Comparison of ENCODE assay signal across 28 cellular contexts in the genomic region with DNA sequence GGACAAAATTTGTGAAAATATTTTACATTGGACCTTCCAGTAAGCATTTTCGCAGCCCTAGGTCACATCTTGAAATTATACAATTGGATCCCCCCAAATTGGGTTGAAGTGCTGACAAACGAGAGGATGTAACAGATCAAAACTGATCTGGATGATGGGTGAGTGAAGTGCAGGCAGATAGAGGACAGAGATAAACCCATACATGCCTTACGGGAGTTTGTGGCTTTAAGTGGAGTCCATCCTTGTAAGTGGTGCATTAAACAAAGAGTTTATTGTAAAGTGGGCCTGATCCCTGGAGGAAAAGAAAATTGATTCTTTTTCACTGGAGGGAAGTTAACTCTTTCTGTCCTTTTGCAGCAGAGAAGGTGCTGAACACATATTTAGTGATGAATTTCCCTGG. TPM values are rescaled to one million over a fixed set of nuclear protein-coding genes. Genes with fewer than 3 reads are reported as not detected.
"Had no signal": no experiment of that assay in that cellular context is flagged by ENCODE, and none has a peak within 500 bp of the region (broad histone marks: within the 10 kb centered on the region; RNA-seq: fewer than 3 reads in every experiment).

No MANE protein-coding gene starts in this region.

- H3K4me3 ChIP-seq: esophagus muscularis mucosa, prostate gland, sigmoid colon, upper lobe of left lung had no signal

- H3K9me3 Mint-ChIP-seq: activated B cell treated with CpG ODN at 0.5 μM for 24 hours; activated CD8-positive, alpha-beta T cell treated with anti-CD3 and anti-CD28 coated beads for 36 hours; activated T-helper 17 cell treated with anti-CD3 and anti-CD28 coated beads, Interleukin-2, amount 50 U/mL, for 72 hours; stimulated activated memory B cell treated with anti-CD40 and anti-IgM and Interleukin-4, amounts not matched to agents 10 μg/mL and 1 μg/mL and 100 μg/mL, for 72 hours; stimulated activated naive CD8-positive, alpha-beta T cell treated with anti-CD3 and anti-CD28 coated beads, Interleukin-15, amount 100 ng/mL, for 72 hours; T-cell; T-helper 2 cell treated with Interferon-gamma antibody and Interleukin-4, amounts not matched to agents 5 μg/mL and 100 μg/mL, for 36 hours had no signal

- H3K36me3 ChIP-seq: esophagus muscularis mucosa, prostate gland, sigmoid colon, upper lobe of left lung had no signal

- FAIRE-seq: islet of Langerhans, small intestine had no signal

- H3K27me3 Mint-ChIP-seq: activated B cell treated with CpG ODN at 0.5 μM for 24 hours; stimulated activated memory B cell treated with anti-CD40 and anti-IgM and Interleukin-4, amounts not matched to agents 10 μg/mL and 1 μg/mL and 100 μg/mL, for 72 hours; T-cell had no signal

- DNase-seq: activated B cell treated with CpG ODN at 0.5 μM for 24 hours; activated CD4-positive, alpha-beta T cell treated with anti-CD3 and anti-CD28 coated beads, Interleukin-2, amount 50 U/mL, for 1 hour; activated CD8-positive, alpha-beta T cell treated with anti-CD3 and anti-CD28 coated beads for 36 hours; activated gamma-delta T cell treated with Interleukin-2 at 50 U/mL for 16 hours; activated naive CD4-positive, alpha-beta T cell treated with anti-CD3 and anti-CD28 coated beads, Interleukin-2, amount 50 U/mL, for 16 hours; activated T-cell treated with anti-CD3 and anti-CD28 coated beads, Interleukin-2, amount 50 U/mL, for 4 hours; amygdala; caudate nucleus; endodermal cell; foreskin keratinocyte; left ventricle myocardium superior; mammary epithelial cell; midbrain; naive thymus-derived CD4-positive, alpha-beta T cell; sigmoid colon; small intestine; stimulated activated CD4-positive, alpha-beta T cell treated with anti-CD3 and anti-CD28 coated beads, Interleukin-4, amount 100 ng/mL, for 4 hours; stimulated activated CD8-positive, alpha-beta memory T cell treated with anti-CD3 and anti-CD28 coated beads, Interleukin-4, amount 100 ng/mL, for 48 hours; stimulated activated naive CD8-positive, alpha-beta T cell treated with anti-CD3 and anti-CD28 coated beads, Interleukin-15, amount 100 ng/mL, for 72 hours; substantia nigra; T-cell; upper lobe of left lung had no signal

- H3K27ac Mint-ChIP-seq: activated B cell treated with CpG ODN at 0.5 μM for 24 hours; activated CD8-positive, alpha-beta T cell treated with anti-CD3 and anti-CD28 coated beads for 36 hours; activated T-helper 17 cell treated with anti-CD3 and anti-CD28 coated beads, Interleukin-2, amount 50 U/mL, for 72 hours; endodermal cell; naive thymus-derived CD4-positive, alpha-beta T cell; stimulated activated memory B cell treated with anti-CD40 and anti-IgM and Interleukin-4, amounts not matched to agents 10 μg/mL and 1 μg/mL and 100 μg/mL, for 72 hours; T-cell; T-helper 2 cell treated with Interferon-gamma antibody and Interleukin-4, amounts not matched to agents 5 μg/mL and 100 μg/mL, for 36 hours had no signal

- H3K27me3 ChIP-seq: esophagus muscularis mucosa, foreskin keratinocyte, sigmoid colon had no signal

- H3K4me1 Mint-ChIP-seq: activated B cell treated with CpG ODN at 0.5 μM for 24 hours; activated T-helper 17 cell treated with anti-CD3 and anti-CD28 coated beads, Interleukin-2, amount 50 U/mL, for 72 hours; naive thymus-derived CD4-positive, alpha-beta T cell; stimulated activated memory B cell treated with anti-CD40 and anti-IgM and Interleukin-4, amounts not matched to agents 10 μg/mL and 1 μg/mL and 100 μg/mL, for 72 hours; stimulated activated naive CD8-positive, alpha-beta T cell treated with anti-CD3 and anti-CD28 coated beads, Interleukin-15, amount 100 ng/mL, for 72 hours; T-cell had no signal

- ATAC-seq: activated CD8-positive, alpha-beta T cell treated with anti-CD3 and anti-CD28 coated beads for 36 hours; activated T-cell treated with anti-CD3 and anti-CD28 coated beads, Interleukin-2, amount 50 U/mL, for 4 hours; activated T-helper 17 cell treated with anti-CD3 and anti-CD28 coated beads, Interleukin-2, amount 50 U/mL, for 72 hours; foreskin keratinocyte; left ventricle myocardium superior; naive thymus-derived CD4-positive, alpha-beta T cell; stimulated activated memory B cell treated with anti-CD40 and anti-IgM and Interleukin-4, amounts not matched to agents 10 μg/mL and 1 μg/mL and 100 μg/mL, for 72 hours; stimulated activated naive CD8-positive, alpha-beta T cell treated with anti-CD3 and anti-CD28 coated beads, Interleukin-15, amount 100 ng/mL, for 72 hours; T-cell had no signal

- H3K27ac ChIP-seq: esophagus muscularis mucosa, foreskin keratinocyte, prostate gland, sigmoid colon, upper lobe of left lung had no signal

- H3K4me1 ChIP-seq: esophagus muscularis mucosa, foreskin keratinocyte, sigmoid colon, upper lobe of left lung had no signal

- H3K9me3 ChIP-seq: esophagus muscularis mucosa, prostate gland, sigmoid colon, upper lobe of left lung had no signal

- H3K4me3 Mint-ChIP-seq: activated B cell treated with CpG ODN at 0.5 μM for 24 hours; activated CD8-positive, alpha-beta T cell treated with anti-CD3 and anti-CD28 coated beads for 36 hours; activated T-cell treated with anti-CD3 and anti-CD28 coated beads, Interleukin-2, amount 50 U/mL, for 4 hours; activated T-helper 17 cell treated with anti-CD3 and anti-CD28 coated beads, Interleukin-2, amount 50 U/mL, for 72 hours; endodermal cell; naive thymus-derived CD4-positive, alpha-beta T cell; stimulated activated memory B cell treated with anti-CD40 and anti-IgM and Interleukin-4, amounts not matched to agents 10 μg/mL and 1 μg/mL and 100 μg/mL, for 72 hours; stimulated activated naive CD8-positive, alpha-beta T cell treated with anti-CD3 and anti-CD28 coated beads, Interleukin-15, amount 100 ng/mL, for 72 hours; T-cell; T-helper 2 cell treated with Interferon-gamma antibody and Interleukin-4, amounts not matched to agents 5 μg/mL and 100 μg/mL, for 36 hours had no signal

- H3K36me3 Mint-ChIP-seq: naive thymus-derived CD4-positive, alpha-beta T cell; stimulated activated memory B cell treated with anti-CD40 and anti-IgM and Interleukin-4, amounts not matched to agents 10 μg/mL and 1 μg/mL and 100 μg/mL, for 72 hours; T-cell had no signal

RNA-seq across cellular contexts. Expression of a gene that starts 39.1 kb away (rescaled TPM):
- total RNA-seq: activated CD8-positive, alpha-beta T cell treated with anti-CD3 and anti-CD28 coated beads for 36 hours; activated T-cell treated with anti-CD3 and anti-CD28 coated beads, Interleukin-2, amount 50 U/mL, for 4 hours; activated T-helper 17 cell treated with anti-CD3 and anti-CD28 coated beads, Interleukin-2, amount 50 U/mL, for 72 hours had no signal
- polyA plus RNA-seq: naive thymus-derived CD4-positive, alpha-beta T cell had no signal

RNA-seq across cellular contexts. Expression of a gene that starts 55.2 kb away (rescaled TPM):
- total RNA-seq: activated B cell treated with CpG ODN at 0.5 μM for 24 hours; activated CD8-positive, alpha-beta T cell treated with anti-CD3 and anti-CD28 coated beads for 36 hours; activated T-cell treated with anti-CD3 and anti-CD28 coated beads, Interleukin-2, amount 50 U/mL, for 4 hours; activated T-helper 17 cell treated with anti-CD3 and anti-CD28 coated beads, Interleukin-2, amount 50 U/mL, for 72 hours; foreskin keratinocyte; left ventricle myocardium superior; naive thymus-derived CD4-positive, alpha-beta T cell; T-cell had no signal
- polyA plus RNA-seq: foreskin keratinocyte; naive thymus-derived CD4-positive, alpha-beta T cell had no signal
